9 cellular contexts compared by ENCODE assay signal in the genomic region with DNA sequence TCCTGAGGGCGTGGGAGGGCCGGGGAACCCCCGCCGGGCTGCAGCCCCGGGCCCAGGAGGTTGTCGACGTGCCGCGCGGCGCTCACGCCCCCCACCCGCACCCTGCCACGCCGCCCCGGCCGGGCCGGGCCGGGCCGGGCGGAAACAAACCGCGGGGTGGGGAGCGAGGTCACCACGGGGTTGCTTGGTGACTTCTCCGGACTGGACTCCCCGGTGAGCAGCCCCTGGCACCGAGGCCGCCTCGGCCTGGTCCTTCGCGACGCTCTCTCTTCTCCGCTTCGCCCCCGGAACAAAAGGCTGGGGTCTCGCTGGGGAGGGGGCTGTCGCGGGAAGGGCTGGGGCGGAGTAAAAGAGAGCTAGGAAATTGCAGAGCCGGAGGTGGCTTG. TPM values are rescaled to one million over a fixed set of nuclear protein-coding genes. Genes with fewer than 3 reads are reported as not detected.
DNase-seq lines count a peak whose midpoint lies in the region; ATAC-seq and TF ChIP-seq lines count a peak whose summit lies in the region.
"Had no signal": no experiment of that assay in that cellular context is flagged by ENCODE, and none has a peak within 500 bp of the region (broad histone marks: within the 10 kb centered on the region; RNA-seq: fewer than 3 reads in every experiment).

No MANE protein-coding gene starts in this region.

- TF ChIP-seq POLR2A in sigmoid colon (IDR thresholded peaks at IDR 0.05): no peak

- peak overlapping the region; percentile 16 for H3K4me3 Mint-ChIP-seq in activated naive CD8-positive, alpha-beta T cell treated with anti-CD3 and anti-CD28 coated beads, Interleukin-2, amount 10 ng/mL, durations not matched to agents 7 days and 5 days

- intact Hi-C loops in sigmoid colon (cut with DNase I): no loop called here

- no peak for ATAC-seq in activated naive CD8-positive, alpha-beta T cell treated with anti-CD3 and anti-CD28 coated beads, Interleukin-2, amount 10 ng/mL, durations not matched to agents 7 days and 5 days (ENCODE audit: low read depth)
- ATAC-seq in HG02981 (IDR thresholded peaks at IDR 0.05; ENCODE audit: unreplicated experiment): no peak

- H3K36me3 ChIP-seq in GM23248 (ENCODE audit: low read depth): no peaks in the 10 kb centered on the region
- H3K36me3 ChIP-seq in iPS-18a (ENCODE audit: control insufficient read depth, low read depth, low read length): no peaks in the 10 kb centered on the region
- no peaks in the 10 kb centered on the region for H3K36me3 ChIP-seq in sigmoid colon

- H3K9ac ChIP-seq in GM23248: no peak overlapping the region
- peak overlapping the region; percentile 23 for H3K9ac ChIP-seq in iPS-18a (ENCODE audit: low read length)

- H3K27me3 ChIP-seq in GM23248 (replicated peaks; ENCODE audit: insufficient read depth) (peaks cover 87% of the 10 kb centered on the region), iPS-18a (ENCODE audit: control insufficient read depth, insufficient read depth, low read length) (peaks cover 41% of the 10 kb centered on the region), sigmoid colon (peaks cover 0 to 31% (median 13%) of the 10 kb centered on the region in 3 donors)

- H2AFZ ChIP-seq in GM23248: peak overlapping the region; percentile 56

- H3K27ac ChIP-seq in GM23248 (no peak overlapping the region), iPS-18a (ENCODE audit: low read length) (no peak overlapping the region), sigmoid colon (peak overlapping the region in 2 of 4 donors; percentile 47 to 69)

- TF ChIP-seq CTCF in sigmoid colon (IDR thresholded peaks at IDR 0.05): no peak

- POLR2A ChIA-PET in activated naive CD8-positive, alpha-beta T cell treated with anti-CD3 and anti-CD28 coated beads, Interleukin-2, amount 10 ng/mL, durations not matched to agents 7 days and 5 days (lab: Charles Lee): no interaction called here

- peak overlapping the region; percentile 62 for H3K4me3 ChIP-seq in GM23248
- peak overlapping the region; percentile 73 for H3K4me3 ChIP-seq in iPS-18a (ENCODE audit: low read length)
- H3K4me3 ChIP-seq in sigmoid colon: peak overlapping the region; percentile 34 to 73 (median 62)

- in situ Hi-C loops in GM23248 (cut with MboI): no loop called here

- peaks cover 4% of the 10 kb centered on the region for H3K4me1 Mint-ChIP-seq in activated naive CD8-positive, alpha-beta T cell treated with anti-CD3 and anti-CD28 coated beads, Interleukin-2, amount 10 ng/mL, durations not matched to agents 7 days and 5 days

- H3K9me3 ChIP-seq in GM23248 (ENCODE audit: low read depth) (no peaks in the 10 kb centered on the region), iPS-18a (ENCODE audit: control insufficient read depth, low read depth, low read length) (no peaks in the 10 kb centered on the region), sigmoid colon (no peaks in the 10 kb centered on the region)

- WGBS in GM23248 (ENCODE audit: low coverage in 1 of 2, low lambda C conversion rate in 2 of 2, missing lambda C conversion rate in 2 of 2), 2 experiments: 0 to 3% methylated on average over 12 to 35 of the region's 41 CpGs
- 1 to 2% methylated on average over 41 of the region's 41 CpGs for WGBS in sigmoid colon, 2 donors

- H4K20me1 ChIP-seq in GM23248 (ENCODE audit: insufficient read depth): no peaks in the 10 kb centered on the region

- H3K4me2 ChIP-seq in GM23248 (ENCODE audit: unreplicated experiment): peak overlapping the region; percentile 53

- TF ChIP-seq EP300 in sigmoid colon (IDR thresholded peaks at IDR 0.05): no peak

- no peaks in the 10 kb centered on the region for H3K36me3 Mint-ChIP-seq in activated naive CD8-positive, alpha-beta T cell treated with anti-CD3 and anti-CD28 coated beads, Interleukin-2, amount 10 ng/mL, durations not matched to agents 7 days and 5 days

- no peaks in the 10 kb centered on the region for H3K9me3 Mint-ChIP-seq in activated naive CD8-positive, alpha-beta T cell treated with anti-CD3 and anti-CD28 coated beads, Interleukin-2, amount 10 ng/mL, durations not matched to agents 7 days and 5 days

- no peak overlapping the region for H3K27ac Mint-ChIP-seq in activated naive CD8-positive, alpha-beta T cell treated with anti-CD3 and anti-CD28 coated beads, Interleukin-2, amount 10 ng/mL, durations not matched to agents 7 days and 5 days

- no peak for DNase-seq in GM23248
- DNase-seq in activated naive CD8-positive, alpha-beta T cell treated with anti-CD3 and anti-CD28 coated beads, Interleukin-2, amount 10 ng/mL, durations not matched to agents 7 days and 5 days: no peak
- DNase-seq in sigmoid colon: no peak
- no peak for DNase-seq in cerebellar nuclear complex (lab: John Stamatoyannopoulos, UW)
- no peak for DNase-seq in NCI-H510A (lab: John Stamatoyannopoulos, UW)
- no peak for DNase-seq in NCI-H774 (lab: John Stamatoyannopoulos, UW)

- no peaks in the 10 kb centered on the region for H3K79me2 ChIP-seq in GM23248 (ENCODE audit: insufficient read depth)

- peaks cover 67% of the 10 kb centered on the region for H3K27me3 Mint-ChIP-seq in activated naive CD8-positive, alpha-beta T cell treated with anti-CD3 and anti-CD28 coated beads, Interleukin-2, amount 10 ng/mL, durations not matched to agents 7 days and 5 days

- H3K9me2 ChIP-seq in GM23248 (ENCODE audit: insufficient read depth): no peaks in the 10 kb centered on the region

- H3K4me1 ChIP-seq in GM23248 (ENCODE audit: insufficient read depth): no peaks in the 10 kb centered on the region
- H3K4me1 ChIP-seq in iPS-18a (ENCODE audit: control insufficient read depth, low read depth, low read length): no peaks in the 10 kb centered on the region
- peaks cover 0 to 24% (median 15%) of the 10 kb centered on the region in 4 donors for H3K4me1 ChIP-seq in sigmoid colon

- H3F3A ChIP-seq in GM23248 (ENCODE audit: insufficient read depth): no peaks in the 10 kb centered on the region

RNA-seq across cellular contexts. Expression of gene WIPF3, which starts 0.5 kb away (rescaled TPM):
- not detected in 2 replicates for total RNA-seq in GM23248 (2014; rRNA removed; shearing (Covaris generic))
- polyA plus RNA-seq in GM23248 (2016; fragmentation: Nextera tagmentation; extraction: Ambion mirVana) (not detected in 2 replicates), sigmoid colon (under 1 TPM; 0.46 to 0.71 (median 0.60) TPM)
- not detected for total RNA-seq in activated naive CD8-positive, alpha-beta T cell treated with anti-CD3 and anti-CD28 coated beads, Interleukin-2, amount 10 ng/mL, durations not matched to agents 7 days and 5 days
- total RNA-seq in sigmoid colon: 1 to 10 TPM in 1 of 4 donors, under 1 TPM in 3; 0.66 to 4.7 (median 0.76) TPM
- total RNA-seq: Daoy had no signal
